In genomic region chr20:35700625-35701148, GRCh38 we compare ENCODE assay signal across 1 cellular context.
TF ChIP-seq lines count a peak whose summit lies in the region.

No MANE protein-coding gene starts in this region.

TF ChIP-seq in GM12878, 131 proteins besides CTCF, POLR2A, EP300 and RAD21:
- TF ChIP-seq SMAD5 (IDR thresholded peaks at IDR 0.05; ENCODE audit: low read depth) (0 out of 2 replicates have a peak, but pooled peaks have one; percentile 51), HCFC1 (IDR thresholded peaks at IDR 0.05; ENCODE audit: low read length) (no peak), POLR2AphosphoS2 (IDR thresholded peaks at IDR 0.05; ENCODE audit: low read depth, low read length) (peak; percentile 66), PML (IDR thresholded peaks at IDR 0.05; ENCODE audit: low read length) (peak; percentile 13; the same call in 1 of the 2 replicates)
